1 cellular context compared by ENCODE assay signal in genomic region chr19:1942078-1942933, GRCh38.
TF ChIP-seq lines count a peak whose summit lies in the region.

No MANE protein-coding gene starts in this region.

TF ChIP-seq in HEK293, 187 proteins besides CTCF, POLR2A, EP300 and RAD21 (continued from another document and continues in another):
- TF ChIP-seq PRDM2 (tag by site-specific recombination; IDR thresholded peaks at IDR 0.05; ENCODE audit: borderline replicate concordance) (no peak), ZNF558 (tag by site-specific recombination; IDR thresholded peaks at IDR 0.05) (no peak), ZNF24 (tag by site-specific recombination; IDR thresholded peaks at IDR 0.05) (no peak; the same call in 1 of the 2 replicates), ZNF544 (tag by site-specific recombination; IDR thresholded peaks at IDR 0.05) (no peak), ZNF580 (tag by site-specific recombination; IDR thresholded peaks at IDR 0.05) (0 out of 2 replicates have a peak, but pooled peaks have one; percentile 21), ZNF596 (tag by site-specific recombination; IDR thresholded peaks at IDR 0.05) (no peak), ZNF548 (tag by site-specific recombination; IDR thresholded peaks at IDR 0.05) (no peak), TSHZ1 (tag by site-specific recombination; IDR thresholded peaks at IDR 0.05; ENCODE audit: borderline replicate concordance) (no peak), ZNF792 (tag by site-specific recombination; IDR thresholded peaks at IDR 0.05) (no peak), ZNF654 (tag by site-specific recombination; IDR thresholded peaks at IDR 0.05; ENCODE audit: low read depth) (no peak), ZXDB (tag by site-specific recombination; IDR thresholded peaks at IDR 0.05) (no peak; the same call in none of the 2 replicates), HOXA7 (CRISPR knock-in tag; IDR thresholded peaks at IDR 0.05; ENCODE audit: borderline replicate concordance) (no peak), SCRT2 (tag by site-specific recombination; IDR thresholded peaks at IDR 0.05) (no peak; the same call in none of the 2 replicates), SP3 (tag by site-specific recombination; IDR thresholded peaks at IDR 0.05) (peak; percentile 71), ZNF626 (tag by site-specific recombination; IDR thresholded peaks at IDR 0.05) (no peak), ZNF768 (tag by site-specific recombination; IDR thresholded peaks at IDR 0.05) (no peak), ZEB2 (tag by site-specific recombination; IDR thresholded peaks at IDR 0.05) (peak; percentile 82), OSR2 (tag by site-specific recombination; IDR thresholded peaks at IDR 0.05) (no peak), ZNF549 (tag by site-specific recombination; IDR thresholded peaks at IDR 0.05) (no peak), ZNF521 (tag by site-specific recombination; IDR thresholded peaks at IDR 0.05) (no peak), ZNF585B (tag by site-specific recombination; IDR thresholded peaks at IDR 0.05) (no peak), YY2 (tag by site-specific recombination; IDR thresholded peaks at IDR 0.05) (no peak), ZNF561 (tag by site-specific recombination; IDR thresholded peaks at IDR 0.05; ENCODE audit: borderline replicate concordance) (no peak; the same call in 1 of the 2 replicates), ZNF391 (tag by site-specific recombination; IDR thresholded peaks at IDR 0.05; ENCODE audit: borderline replicate concordance, low read depth) (no peak), GLI4 (tag by site-specific recombination; IDR thresholded peaks at IDR 0.05) (no peak; the same call in 1 of the 2 replicates), ZNF266 (tag by site-specific recombination; IDR thresholded peaks at IDR 0.05; ENCODE audit: low read depth) (no peak), ZBTB1 (tag by site-specific recombination; IDR thresholded peaks at IDR 0.05) (no peak), ZNF510 (tag by site-specific recombination; IDR thresholded peaks at IDR 0.05; ENCODE audit: insufficient replicate concordance) (no peak), ZNF354C (tag by site-specific recombination; IDR thresholded peaks at IDR 0.05; ENCODE audit: borderline replicate concordance, low read depth) (no peak)
- TF ChIP-seq, protein P1, sequence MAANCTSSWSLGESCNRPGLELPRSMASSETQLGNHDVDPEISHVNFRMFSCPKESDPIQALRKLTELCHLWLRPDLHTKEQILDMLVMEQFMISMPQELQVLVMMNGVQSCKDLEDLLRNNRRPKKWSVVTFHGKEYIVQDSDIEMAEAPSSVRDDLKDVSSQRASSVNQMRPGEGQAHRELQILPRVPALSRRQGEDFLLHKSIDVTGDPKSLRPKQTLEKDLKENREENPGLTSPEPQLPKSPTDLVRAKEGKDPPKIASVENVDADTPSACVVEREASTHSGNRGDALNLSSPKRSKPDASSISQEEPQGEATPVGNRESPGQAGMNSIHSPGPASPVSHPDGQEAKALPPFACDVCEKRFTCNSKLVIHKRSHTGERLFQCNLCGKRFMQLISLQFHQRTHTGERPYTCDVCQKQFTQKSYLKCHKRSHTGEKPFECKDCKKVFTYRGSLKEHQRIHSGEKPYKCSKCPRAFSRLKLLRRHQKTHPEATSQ (tag by site-specific recombination; IDR thresholded peaks at IDR 0.05) = no peak
- TF ChIP-seq, protein P2, sequence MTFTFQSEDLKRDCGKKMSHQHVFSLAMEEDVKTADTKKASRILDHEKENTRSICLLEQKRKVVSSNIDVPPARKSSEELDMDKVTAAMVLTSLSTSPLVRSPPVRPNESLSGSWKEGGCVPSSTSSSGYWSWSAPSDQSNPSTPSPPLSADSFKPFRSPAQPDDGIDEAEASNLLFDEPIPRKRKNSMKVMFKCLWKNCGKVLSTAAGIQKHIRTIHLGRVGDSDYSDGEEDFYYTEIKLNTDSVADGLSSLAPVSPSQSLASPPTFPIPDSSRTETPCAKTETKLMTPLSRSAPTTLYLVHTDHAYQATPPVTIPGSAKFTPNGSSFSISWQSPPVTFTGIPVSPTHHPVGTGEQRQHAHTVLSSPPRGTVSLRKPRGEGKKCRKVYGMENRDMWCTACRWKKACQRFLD (tag by site-specific recombination; IDR thresholded peaks at IDR 0.05) = no peak
- TF ChIP-seq, protein P3, sequence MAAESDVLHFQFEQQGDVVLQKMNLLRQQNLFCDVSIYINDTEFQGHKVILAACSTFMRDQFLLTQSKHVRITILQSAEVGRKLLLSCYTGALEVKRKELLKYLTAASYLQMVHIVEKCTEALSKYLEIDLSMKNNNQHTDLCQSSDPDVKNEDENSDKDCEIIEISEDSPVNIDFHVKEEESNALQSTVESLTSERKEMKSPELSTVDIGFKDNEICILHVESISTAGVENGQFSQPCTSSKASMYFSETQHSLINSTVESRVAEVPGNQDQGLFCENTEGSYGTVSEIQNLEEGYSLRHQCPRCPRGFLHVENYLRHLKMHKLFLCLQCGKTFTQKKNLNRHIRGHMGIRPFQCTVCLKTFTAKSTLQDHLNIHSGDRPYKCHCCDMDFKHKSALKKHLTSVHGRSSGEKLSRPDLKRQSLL (tag by site-specific recombination; IDR thresholded peaks at IDR 0.05) = peak; percentile 61; the same call in 1 of the 2 replicates
- TF ChIP-seq, protein P4, sequence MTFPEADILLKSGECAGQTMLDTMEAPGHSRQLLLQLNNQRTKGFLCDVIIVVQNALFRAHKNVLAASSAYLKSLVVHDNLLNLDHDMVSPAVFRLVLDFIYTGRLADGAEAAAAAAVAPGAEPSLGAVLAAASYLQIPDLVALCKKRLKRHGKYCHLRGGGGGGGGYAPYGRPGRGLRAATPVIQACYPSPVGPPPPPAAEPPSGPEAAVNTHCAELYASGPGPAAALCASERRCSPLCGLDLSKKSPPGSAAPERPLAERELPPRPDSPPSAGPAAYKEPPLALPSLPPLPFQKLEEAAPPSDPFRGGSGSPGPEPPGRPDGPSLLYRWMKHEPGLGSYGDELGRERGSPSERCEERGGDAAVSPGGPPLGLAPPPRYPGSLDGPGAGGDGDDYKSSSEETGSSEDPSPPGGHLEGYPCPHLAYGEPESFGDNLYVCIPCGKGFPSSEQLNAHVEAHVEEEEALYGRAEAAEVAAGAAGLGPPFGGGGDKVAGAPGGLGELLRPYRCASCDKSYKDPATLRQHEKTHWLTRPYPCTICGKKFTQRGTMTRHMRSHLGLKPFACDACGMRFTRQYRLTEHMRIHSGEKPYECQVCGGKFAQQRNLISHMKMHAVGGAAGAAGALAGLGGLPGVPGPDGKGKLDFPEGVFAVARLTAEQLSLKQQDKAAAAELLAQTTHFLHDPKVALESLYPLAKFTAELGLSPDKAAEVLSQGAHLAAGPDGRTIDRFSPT (tag by site-specific recombination; IDR thresholded peaks at IDR 0.05) = peak; percentile 67; the same call in 1 of the 2 replicates
- TF ChIP-seq, protein P5, sequence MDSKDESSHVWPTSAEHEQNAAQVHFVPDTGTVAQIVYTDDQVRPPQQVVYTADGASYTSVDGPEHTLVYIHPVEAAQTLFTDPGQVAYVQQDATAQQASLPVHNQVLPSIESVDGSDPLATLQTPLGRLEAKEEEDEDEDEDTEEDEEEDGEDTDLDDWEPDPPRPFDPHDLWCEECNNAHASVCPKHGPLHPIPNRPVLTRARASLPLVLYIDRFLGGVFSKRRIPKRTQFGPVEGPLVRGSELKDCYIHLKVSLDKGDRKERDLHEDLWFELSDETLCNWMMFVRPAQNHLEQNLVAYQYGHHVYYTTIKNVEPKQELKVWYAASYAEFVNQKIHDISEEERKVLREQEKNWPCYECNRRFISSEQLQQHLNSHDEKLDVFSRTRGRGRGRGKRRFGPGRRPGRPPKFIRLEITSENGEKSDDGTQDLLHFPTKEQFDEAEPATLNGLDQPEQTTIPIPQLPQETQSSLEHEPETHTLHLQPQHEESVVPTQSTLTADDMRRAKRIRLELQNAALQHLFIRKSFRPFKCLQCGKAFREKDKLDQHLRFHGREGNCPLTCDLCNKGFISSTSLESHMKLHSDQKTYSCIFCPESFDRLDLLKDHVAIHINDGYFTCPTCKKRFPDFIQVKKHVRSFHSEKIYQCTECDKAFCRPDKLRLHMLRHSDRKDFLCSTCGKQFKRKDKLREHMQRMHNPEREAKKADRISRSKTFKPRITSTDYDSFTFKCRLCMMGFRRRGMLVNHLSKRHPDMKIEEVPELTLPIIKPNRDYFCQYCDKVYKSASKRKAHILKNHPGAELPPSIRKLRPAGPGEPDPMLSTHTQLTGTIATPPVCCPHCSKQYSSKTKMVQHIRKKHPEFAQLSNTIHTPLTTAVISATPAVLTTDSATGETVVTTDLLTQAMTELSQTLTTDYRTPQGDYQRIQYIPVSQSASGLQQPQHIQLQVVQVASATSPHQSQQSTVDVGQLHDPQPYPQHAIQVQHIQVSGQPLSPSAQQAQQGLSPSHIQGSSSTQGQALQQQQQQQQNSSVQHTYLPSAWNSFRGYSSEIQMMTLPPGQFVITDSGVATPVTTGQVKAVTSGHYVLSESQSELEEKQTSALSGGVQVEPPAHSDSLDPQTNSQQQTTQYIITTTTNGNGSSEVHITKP (tag by site-specific recombination; IDR thresholded peaks at IDR 0.05) = 0 out of 2 replicates have a peak, but pooled peaks have one; percentile 46
- TF ChIP-seq, protein P6, sequence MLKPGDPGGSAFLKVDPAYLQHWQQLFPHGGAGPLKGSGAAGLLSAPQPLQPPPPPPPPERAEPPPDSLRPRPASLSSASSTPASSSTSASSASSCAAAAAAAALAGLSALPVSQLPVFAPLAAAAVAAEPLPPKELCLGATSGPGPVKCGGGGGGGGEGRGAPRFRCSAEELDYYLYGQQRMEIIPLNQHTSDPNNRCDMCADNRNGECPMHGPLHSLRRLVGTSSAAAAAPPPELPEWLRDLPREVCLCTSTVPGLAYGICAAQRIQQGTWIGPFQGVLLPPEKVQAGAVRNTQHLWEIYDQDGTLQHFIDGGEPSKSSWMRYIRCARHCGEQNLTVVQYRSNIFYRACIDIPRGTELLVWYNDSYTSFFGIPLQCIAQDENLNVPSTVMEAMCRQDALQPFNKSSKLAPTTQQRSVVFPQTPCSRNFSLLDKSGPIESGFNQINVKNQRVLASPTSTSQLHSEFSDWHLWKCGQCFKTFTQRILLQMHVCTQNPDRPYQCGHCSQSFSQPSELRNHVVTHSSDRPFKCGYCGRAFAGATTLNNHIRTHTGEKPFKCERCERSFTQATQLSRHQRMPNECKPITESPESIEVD (tag by site-specific recombination; IDR thresholded peaks at IDR 0.05) = no peak
